17 cellular contexts compared by ENCODE assay signal in genomic region chr11:69658606-69659450, GRCh38. TPM values are rescaled to one million over a fixed set of nuclear protein-coding genes. Genes with fewer than 3 reads are reported as not detected.
DNase-seq lines count a peak whose midpoint lies in the region; ATAC-seq and TF ChIP-seq lines count a peak whose summit lies in the region.
"Had no signal": no experiment of that assay in that cellular context is flagged by ENCODE, and none has a peak within 500 bp of the region (broad histone marks: within the 10 kb centered on the region; RNA-seq: fewer than 3 reads in every experiment).

No MANE protein-coding gene starts in this region.

- H3K27me3 Mint-ChIP-seq in WTC11 (ENCODE audit: low read depth) (no peaks in the 10 kb centered on the region), type B pancreatic cell (no peaks in the 10 kb centered on the region)
- H3K27me3 Mint-ChIP-seq: activated T-helper 17 cell treated with anti-CD3 and anti-CD28 coated beads, Interleukin-2, amount 50 U/mL, for 72 hours; progenitor cell of endocrine pancreas; stimulated activated naive CD8-positive, alpha-beta T cell treated with anti-CD3 and anti-CD28 coated beads, Interleukin-15, Interleukin-2, amounts not matched to agents 100 ng/mL and 50 ng/mL, for 24 hours had no signal

- POLR2A ChIA-PET in WTC11 (lab: Charles Lee), result interaction anchor here (1.2 to 1.7 kb wide), 2 partner anchors 10 to 20 kb away, joined by 4 to 5 read pairs; no protein-coding TSS in a partner anchor

- H3K27me3 ChIP-seq in left ventricle myocardium inferior (ENCODE audit: low read depth), result no peaks in the 10 kb centered on the region
- no peaks in the 10 kb centered on the region for H3K27me3 ChIP-seq in lower lobe of right lung (ENCODE audit: low read depth)
- H3K27me3 ChIP-seq: gastroesophageal sphincter had no signal

- DNase-seq in Right ventricle myocardium inferior (ENCODE audit: missing footprints), result peak; percentile 41
- no peak for DNase-seq in left ventricle myocardium inferior
- no peak for DNase-seq in WTC11 (ENCODE audit: low spot score)
- peak; percentile 34 for DNase-seq in lower lobe of right lung
- no peak for DNase-seq in type B pancreatic cell (ENCODE audit: extremely low spot score, unreplicated experiment)
- DNase-seq in occipital lobe (lab: John Stamatoyannopoulos, UW), result no peak
- DNase-seq: CD8-positive, alpha-beta T cell; EL had no signal

- H3K4me1 Mint-ChIP-seq in WTC11, result peaks cover 25% of the 10 kb centered on the region
- peaks cover 9% of the 10 kb centered on the region for H3K4me1 Mint-ChIP-seq in type B pancreatic cell (ENCODE audit: unreplicated experiment)
- H3K4me1 Mint-ChIP-seq: activated T-helper 17 cell treated with anti-CD3 and anti-CD28 coated beads, Interleukin-2, amount 50 U/mL, for 72 hours had no signal

- H3K9me3 Mint-ChIP-seq in WTC11 (no peaks in the 10 kb centered on the region), type B pancreatic cell (no peaks in the 10 kb centered on the region)
- H3K9me3 Mint-ChIP-seq: activated T-helper 17 cell treated with anti-CD3 and anti-CD28 coated beads, Interleukin-2, amount 50 U/mL, for 72 hours; CD8-positive, alpha-beta T cell; stimulated activated naive CD8-positive, alpha-beta T cell treated with anti-CD3 and anti-CD28 coated beads, Interleukin-15, Interleukin-2, amounts not matched to agents 100 ng/mL and 50 ng/mL, for 24 hours had no signal

- H3K36me3 Mint-ChIP-seq in WTC11 (peaks cover 5% of the 10 kb centered on the region; the same call in 1 of the 2 replicates), type B pancreatic cell (peaks cover 1% of the 10 kb centered on the region)

- TF ChIP-seq CTCF in left ventricle myocardium inferior (IDR thresholded peaks at IDR 0.05; ENCODE audit: borderline replicate concordance), result no peak
- no peak for TF ChIP-seq CTCF in WTC11 (IDR thresholded peaks at IDR 0.05)
- TF ChIP-seq CTCF in lower lobe of right lung (IDR thresholded peaks at IDR 0.05), result no peak
- TF ChIP-seq CTCF in type B pancreatic cell (conservative IDR thresholded peaks at IDR 0.05), result no peak

- H3K4me3 ChIP-seq in left ventricle myocardium inferior, result no peak overlapping the region
- no peak overlapping the region for H3K4me3 ChIP-seq in lower lobe of right lung
- H3K4me3 ChIP-seq: gastroesophageal sphincter, HAP-1 had no signal

- H3K9me3 ChIP-seq in left ventricle myocardium inferior (replicated peaks) (no peaks in the 10 kb centered on the region), lower lobe of right lung (no peaks in the 10 kb centered on the region)
- H3K9me3 ChIP-seq: gastroesophageal sphincter, HAP-1 had no signal

- peaks cover 6% of the 10 kb centered on the region for H3K4me1 ChIP-seq in left ventricle myocardium inferior
- H3K4me1 ChIP-seq in lower lobe of right lung, result no peaks in the 10 kb centered on the region

- H3K36me3 ChIP-seq in left ventricle myocardium inferior, result peaks cover 24% of the 10 kb centered on the region
- peaks cover 20% of the 10 kb centered on the region for H3K36me3 ChIP-seq in lower lobe of right lung
- H3K36me3 ChIP-seq: HAP-1 had no signal

- H3K27ac ChIP-seq in left ventricle myocardium inferior (replicated peaks), result no peak overlapping the region
- H3K27ac ChIP-seq in lower lobe of right lung, result no peak overlapping the region
- H3K27ac ChIP-seq: epithelial cell of prostate, gastroesophageal sphincter had no signal

- no peak for ATAC-seq in Right ventricle myocardium inferior
- ATAC-seq in WTC11, result no peak
- ATAC-seq in lower lobe of right lung, result no peak
- no peak for ATAC-seq in GM21423 (IDR thresholded peaks at IDR 0.05; ENCODE audit: unreplicated experiment)
- no peak for ATAC-seq in GM21360 (IDR thresholded peaks at IDR 0.05; ENCODE audit: unreplicated experiment)
- ATAC-seq: activated T-helper 17 cell treated with anti-CD3 and anti-CD28 coated beads, Interleukin-2, amount 50 U/mL, for 72 hours; CD8-positive, alpha-beta T cell; gastroesophageal sphincter had no signal

- intact Hi-C loops in Right ventricle myocardium inferior (cut with DNase I) (no loop called here), left ventricle myocardium inferior (cut with micrococcal nuclease) (no loop called here), lower lobe of right lung (cut with DNase I) (loop anchor here (10.0 kb wide), 1 partner anchor 554 kb away; no protein-coding TSS in a partner anchor)

- CTCF ChIA-PET in WTC11 (lab: Charles Lee), result interaction anchor here (0.5 to 5.8 kb wide), 14 partner anchors 12 to 563 kb away, joined by 3 to 34 read pairs (median 4); no protein-coding TSS in a partner anchor

- peak overlapping the region; percentile 19; the same call in 1 of the 2 replicates for H3K27ac Mint-ChIP-seq in WTC11
- H3K27ac Mint-ChIP-seq in type B pancreatic cell, result peak overlapping the region; percentile 63
- H3K27ac Mint-ChIP-seq: activated T-helper 17 cell treated with anti-CD3 and anti-CD28 coated beads, Interleukin-2, amount 50 U/mL, for 72 hours; CD8-positive, alpha-beta T cell; stimulated activated naive CD8-positive, alpha-beta T cell treated with anti-CD3 and anti-CD28 coated beads, Interleukin-15, Interleukin-2, amounts not matched to agents 100 ng/mL and 50 ng/mL, for 24 hours had no signal

- H3K4me3 Mint-ChIP-seq in WTC11, result no peak overlapping the region
- H3K4me3 Mint-ChIP-seq in type B pancreatic cell, result no peak overlapping the region
- H3K4me3 Mint-ChIP-seq: activated T-helper 17 cell treated with anti-CD3 and anti-CD28 coated beads, Interleukin-2, amount 50 U/mL, for 72 hours; CD8-positive, alpha-beta T cell; stimulated activated naive CD8-positive, alpha-beta T cell treated with anti-CD3 and anti-CD28 coated beads, Interleukin-15, Interleukin-2, amounts not matched to agents 100 ng/mL and 50 ng/mL, for 24 hours had no signal

TF ChIP-seq in WTC11, 78 proteins besides CTCF, POLR2A, EP300 and RAD21 (continues in another document):
- TF ChIP-seq ZNF532 (CRISPR knock-in tag; IDR thresholded peaks at IDR 0.05; ENCODE audit: borderline replicate concordance) (no peak), NFE2L1 (CRISPR knock-in tag; IDR thresholded peaks at IDR 0.05) (no peak), MAX (CRISPR knock-in tag; IDR thresholded peaks at IDR 0.05) (no peak)

RNA-seq across cellular contexts. Expression of gene LTO1, which starts 16.3 kb away (rescaled TPM):
- total RNA-seq in Right ventricle myocardium inferior (9.2 TPM), left ventricle myocardium inferior (8.9 TPM), WTC11 (2021) (20.5 to 27.5 TPM (median 20.6 TPM) in 3 replicates), lower lobe of right lung (23.7 TPM), type B pancreatic cell (ENCODE audit: low replicate concordance) (21.5 and 24.6 TPM in 2 replicates), occipital lobe (17.9 TPM)

RNA-seq across cellular contexts. Expression of gene CCND1, which starts 17.9 kb away (rescaled TPM):
- total RNA-seq in Right ventricle myocardium inferior, result 145 TPM
- total RNA-seq in left ventricle myocardium inferior, result 160 TPM
- 212 to 224 TPM (median 224 TPM) in 3 replicates for total RNA-seq in WTC11 (2021)
- 202 TPM for total RNA-seq in lower lobe of right lung
- 299 and 439 TPM in 2 replicates for total RNA-seq in type B pancreatic cell (ENCODE audit: low replicate concordance)
- total RNA-seq in occipital lobe, result 14.0 TPM

RNA-seq across cellular contexts. Expression of gene FGF19, which starts 45.0 kb away (rescaled TPM):
- total RNA-seq in Right ventricle myocardium inferior, result not detected
- not detected for total RNA-seq in left ventricle myocardium inferior
- 17.6 to 19.3 TPM (median 18.6 TPM) in 3 replicates for total RNA-seq in WTC11 (2021)
- total RNA-seq in lower lobe of right lung, result not detected
- total RNA-seq in type B pancreatic cell (ENCODE audit: low replicate concordance), result 1.7 and 3.5 TPM in 2 replicates
- total RNA-seq in occipital lobe, result not detected
- total RNA-seq: activated T-helper 17 cell treated with anti-CD3 and anti-CD28 coated beads, Interleukin-2, amount 50 U/mL, for 72 hours; CD8-positive, alpha-beta T cell; gastroesophageal sphincter; mononuclear cell; progenitor cell of endocrine pancreas had no signal

Comparison
In these comparisons a context has a peak if more than half of its experiments do, and no peak if none do; other contexts are left out.
1. DNase-seq: peak in Right ventricle myocardium inferior (single experiment) and lower lobe of right lung (single experiment); none in left ventricle myocardium inferior (single experiment), WTC11 (single experiment), type B pancreatic cell (single experiment) and occipital lobe (single experiment).